In genomic region chr4:76896731-76897521, GRCh38 we compare ENCODE assay signal across 8 cellular contexts. TPM values are rescaled to one million over a fixed set of nuclear protein-coding genes. Genes with fewer than 3 reads are reported as not detected.
DNase-seq lines count a peak whose midpoint lies in the region; ATAC-seq and TF ChIP-seq lines count a peak whose summit lies in the region.

No MANE protein-coding gene starts in this region.

- no peaks in the 10 kb centered on the region for H3K9me3 ChIP-seq in CD8-positive, alpha-beta memory T cell (ENCODE audit: low read length)
- H3K9me3 ChIP-seq in RWPE2 (ENCODE audit: severe bottlenecking) (no peaks in the 10 kb centered on the region), liver (ENCODE audit: control insufficient read depth in 4 of 4, low read length in 3 of 4) (no peaks in the 10 kb centered on the region)

- TF ChIP-seq CTCF in RWPE2 (IDR thresholded peaks at IDR 0.05; ENCODE audit: poor library complexity, severe bottlenecking) = no peak
- TF ChIP-seq CTCF in liver (IDR thresholded peaks at IDR 0.05; ENCODE audit: low read depth, low read length, missing input control) = no peak

- no peak overlapping the region for H3K27ac Mint-ChIP-seq in CD8-positive, alpha-beta memory T cell

- 3% methylated on average over 76 of the region's 76 CpGs for whole genome bisulfite sequencing in liver

- no peaks in the 10 kb centered on the region for H3K4me1 ChIP-seq in CD8-positive, alpha-beta memory T cell (ENCODE audit: insufficient read depth, low read length)
- peaks cover 7% of the 10 kb centered on the region for H3K4me1 ChIP-seq in RWPE2 (ENCODE audit: insufficient read depth, poor library complexity, severe bottlenecking)
- H3K4me1 ChIP-seq in liver (ENCODE audit: control insufficient read depth in 4 of 4, insufficient read depth in 4 of 4, low read length in 3 of 4) = peaks cover 9 to 52% (median 34%) of the 10 kb centered on the region in 4 donors

- ATAC-seq in GM21515 (IDR thresholded peaks at IDR 0.05; ENCODE audit: unreplicated experiment) (peak; percentile 33), RWPE2 (ENCODE audit: low read depth) (peak; percentile 56), HG02571 (IDR thresholded peaks at IDR 0.05; ENCODE audit: unreplicated experiment) (no peak)
- peak; percentile 33 for ATAC-seq in stimulated activated naive CD8-positive, alpha-beta T cell treated with anti-CD3 and anti-CD28 coated beads, Interleukin-15, Interleukin-2, amounts not matched to agents 100 U/mL and 50 U/mL, for 24 hours

- H3K36me3 ChIP-seq in CD8-positive, alpha-beta memory T cell (ENCODE audit: insufficient read depth, low read length) = no peaks in the 10 kb centered on the region
- H3K36me3 ChIP-seq in RWPE2 (ENCODE audit: low read depth) = no peaks in the 10 kb centered on the region
- no peaks in the 10 kb centered on the region for H3K36me3 ChIP-seq in liver (ENCODE audit: control insufficient read depth in 4 of 4, insufficient read depth in 3 of 4, low read depth in 1 of 4, low read length in 3 of 4)

- TF ChIP-seq RAD21 in liver (IDR thresholded peaks at IDR 0.05) = no peak

- no peak overlapping the region for H3K27ac ChIP-seq in CD8-positive, alpha-beta memory T cell (ENCODE audit: low read depth, low read length)
- H3K27ac ChIP-seq in RWPE2 (ENCODE audit: poor library complexity, severe bottlenecking) (no peak overlapping the region), liver (ENCODE audit: low read depth in 1 of 2, low read length in 2 of 2) (peak overlapping the region; percentile 87 to 92)

- H3K4me1 Mint-ChIP-seq in CD8-positive, alpha-beta memory T cell = peaks cover 11 to 13% (median 11%) of the 10 kb centered on the region in 3 donors

- H3K27me3 ChIP-seq in CD8-positive, alpha-beta memory T cell (ENCODE audit: insufficient read depth, low read length, poor library complexity, severe bottlenecking) = peaks cover 26% of the 10 kb centered on the region
- H3K27me3 ChIP-seq in RWPE2 (ENCODE audit: insufficient read depth, poor library complexity, severe bottlenecking) (peaks cover 9% of the 10 kb centered on the region), liver (ENCODE audit: control insufficient read depth in 4 of 4, insufficient read depth in 4 of 4, low read length in 3 of 4) (no peaks in the 10 kb centered on the region)

- peaks cover 20 to 51% of the 10 kb centered on the region in 2 donors for H3K27me3 Mint-ChIP-seq in CD8-positive, alpha-beta memory T cell

- no peaks in the 10 kb centered on the region for H3K9me3 Mint-ChIP-seq in CD8-positive, alpha-beta memory T cell

- POLR2A ChIA-PET in CD8-positive, alpha-beta memory T cell (lab: Charles Lee) = interaction anchor here (0.5 kb wide), 1 partner anchor 178 kb away, joined by 5 read pairs; no protein-coding TSS in a partner anchor

- H3K36me3 Mint-ChIP-seq in CD8-positive, alpha-beta memory T cell = no peaks in the 10 kb centered on the region

- peak overlapping the region; percentile 3 to 62 for H3K9ac ChIP-seq in liver (ENCODE audit: low read depth in 1 of 2, low read length in 2 of 2)

- CTCF ChIA-PET in CD8-positive, alpha-beta memory T cell (lab: Charles Lee) = interaction anchor here (1.0 to 1.5 kb wide), 3 partner anchors 9 to 97 kb away, joined by 3 to 4 read pairs (median 4); no protein-coding TSS in a partner anchor

- no peak overlapping the region for H3K4me3 ChIP-seq in CD8-positive, alpha-beta memory T cell (ENCODE audit: low read length)
- peak overlapping the region; percentile 43 for H3K4me3 ChIP-seq in RWPE2 (ENCODE audit: severe bottlenecking)
- peak overlapping the region; percentile 60 to 86 (median 76) for H3K4me3 ChIP-seq in liver (ENCODE audit: low read depth in 1 of 3, low read length in 3 of 3)

- H3K4me3 Mint-ChIP-seq in CD8-positive, alpha-beta memory T cell = peak overlapping the region in 5 of 7 donors; percentile 42 to 68 (median 55)

- DNase-seq in CD8-positive, alpha-beta memory T cell = peak in 4 of 5 donors; percentile 10 to 52 (median 27)
- DNase-seq in RWPE2 (ENCODE audit: low spot score) (no peak), cerebellum (ENCODE audit: low spot score) (peak; percentile 19), NOMO-1 treated with dmso at 0.1 percent for 144 hours (lab: John Stamatoyannopoulos, UW; ENCODE audit: unreplicated experiment) (no peak)
- peak; percentile 30 for DNase-seq in stimulated activated naive CD8-positive, alpha-beta T cell treated with anti-CD3 and anti-CD28 coated beads, Interleukin-15, Interleukin-2, amounts not matched to agents 100 U/mL and 50 U/mL, for 24 hours

TF ChIP-seq in liver, 16 proteins besides CTCF, POLR2A, EP300 and RAD21:
- TF ChIP-seq TAF1 (conservative IDR thresholded peaks at IDR 0.05) (no peak), GABPA (IDR thresholded peaks at IDR 0.05 in 1 of 2, conservative IDR thresholded peaks at IDR 0.05 in 1 of 2) (no peak), YY1 (IDR thresholded peaks at IDR 0.05) (no peak), HNF4A (conservative IDR thresholded peaks at IDR 0.05) (no peak), JUND (IDR thresholded peaks at IDR 0.05) (no peak), EGR1 (IDR thresholded peaks at IDR 0.05; ENCODE audit: low read depth in 2 of 2) (no peak), NR2F2 (IDR thresholded peaks at IDR 0.05) (no peak), SP1 (IDR thresholded peaks at IDR 0.05) (no peak), ATF3 (IDR thresholded peaks at IDR 0.05) (no peak), FOXA1 (IDR thresholded peaks at IDR 0.05) (no peak), RXRA (IDR thresholded peaks at IDR 0.05) (no peak), HNF4G (IDR thresholded peaks at IDR 0.05) (no peak), MAX (IDR thresholded peaks at IDR 0.05) (no peak), FOXA2 (IDR thresholded peaks at IDR 0.05) (no peak)
- TF ChIP-seq, protein P1, sequence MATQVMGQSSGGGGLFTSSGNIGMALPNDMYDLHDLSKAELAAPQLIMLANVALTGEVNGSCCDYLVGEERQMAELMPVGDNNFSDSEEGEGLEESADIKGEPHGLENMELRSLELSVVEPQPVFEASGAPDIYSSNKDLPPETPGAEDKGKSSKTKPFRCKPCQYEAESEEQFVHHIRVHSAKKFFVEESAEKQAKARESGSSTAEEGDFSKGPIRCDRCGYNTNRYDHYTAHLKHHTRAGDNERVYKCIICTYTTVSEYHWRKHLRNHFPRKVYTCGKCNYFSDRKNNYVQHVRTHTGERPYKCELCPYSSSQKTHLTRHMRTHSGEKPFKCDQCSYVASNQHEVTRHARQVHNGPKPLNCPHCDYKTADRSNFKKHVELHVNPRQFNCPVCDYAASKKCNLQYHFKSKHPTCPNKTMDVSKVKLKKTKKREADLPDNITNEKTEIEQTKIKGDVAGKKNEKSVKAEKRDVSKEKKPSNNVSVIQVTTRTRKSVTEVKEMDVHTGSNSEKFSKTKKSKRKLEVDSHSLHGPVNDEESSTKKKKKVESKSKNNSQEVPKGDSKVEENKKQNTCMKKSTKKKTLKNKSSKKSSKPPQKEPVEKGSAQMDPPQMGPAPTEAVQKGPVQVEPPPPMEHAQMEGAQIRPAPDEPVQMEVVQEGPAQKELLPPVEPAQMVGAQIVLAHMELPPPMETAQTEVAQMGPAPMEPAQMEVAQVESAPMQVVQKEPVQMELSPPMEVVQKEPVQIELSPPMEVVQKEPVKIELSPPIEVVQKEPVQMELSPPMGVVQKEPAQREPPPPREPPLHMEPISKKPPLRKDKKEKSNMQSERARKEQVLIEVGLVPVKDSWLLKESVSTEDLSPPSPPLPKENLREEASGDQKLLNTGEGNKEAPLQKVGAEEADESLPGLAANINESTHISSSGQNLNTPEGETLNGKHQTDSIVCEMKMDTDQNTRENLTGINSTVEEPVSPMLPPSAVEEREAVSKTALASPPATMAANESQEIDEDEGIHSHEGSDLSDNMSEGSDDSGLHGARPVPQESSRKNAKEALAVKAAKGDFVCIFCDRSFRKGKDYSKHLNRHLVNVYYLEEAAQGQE (IDR thresholded peaks at IDR 0.05) = no peak
- TF ChIP-seq, protein P2, sequence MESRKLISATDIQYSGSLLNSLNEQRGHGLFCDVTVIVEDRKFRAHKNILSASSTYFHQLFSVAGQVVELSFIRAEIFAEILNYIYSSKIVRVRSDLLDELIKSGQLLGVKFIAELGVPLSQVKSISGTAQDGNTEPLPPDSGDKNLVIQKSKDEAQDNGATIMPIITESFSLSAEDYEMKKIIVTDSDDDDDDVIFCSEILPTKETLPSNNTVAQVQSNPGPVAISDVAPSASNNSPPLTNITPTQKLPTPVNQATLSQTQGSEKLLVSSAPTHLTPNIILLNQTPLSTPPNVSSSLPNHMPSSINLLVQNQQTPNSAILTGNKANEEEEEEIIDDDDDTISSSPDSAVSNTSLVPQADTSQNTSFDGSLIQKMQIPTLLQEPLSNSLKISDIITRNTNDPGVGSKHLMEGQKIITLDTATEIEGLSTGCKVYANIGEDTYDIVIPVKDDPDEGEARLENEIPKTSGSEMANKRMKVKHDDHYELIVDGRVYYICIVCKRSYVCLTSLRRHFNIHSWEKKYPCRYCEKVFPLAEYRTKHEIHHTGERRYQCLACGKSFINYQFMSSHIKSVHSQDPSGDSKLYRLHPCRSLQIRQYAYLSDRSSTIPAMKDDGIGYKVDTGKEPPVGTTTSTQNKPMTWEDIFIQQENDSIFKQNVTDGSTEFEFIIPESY (IDR thresholded peaks at IDR 0.05) = no peak
TF ChIP-seq in liver: peak in this region for 0.

RNA-seq across cellular contexts. Expression of gene SOWAHB, which starts 1.0 kb away (rescaled TPM):
- total RNA-seq in CD8-positive, alpha-beta memory T cell = not detected
- polyA plus RNA-seq in CD8-positive, alpha-beta memory T cell = not detected
- 2.5 TPM for total RNA-seq in cerebellum
- total RNA-seq in liver = 10 to 100 TPM; 10.0 to 30.5 TPM
- 10 to 100 TPM in 1 of 2 donors, 1 to 10 TPM in 1; 2.5 to 10.2 TPM for polyA plus RNA-seq in liver

RNA-seq across cellular contexts. Expression of gene SEPTIN11, which starts 52.6 kb away (rescaled TPM):
- total RNA-seq in CD8-positive, alpha-beta memory T cell = 10 to 100 TPM; 54.3 to 56.8 TPM
- polyA plus RNA-seq in CD8-positive, alpha-beta memory T cell = 34.8 TPM
- 185 TPM for total RNA-seq in cerebellum
- total RNA-seq in liver = 10 to 100 TPM; 28.5 to 37.4 TPM
- 10 to 100 TPM; 17.2 to 21.6 TPM for polyA plus RNA-seq in liver

Comparison
In these comparisons a context has a peak if more than half of its experiments do, and no peak if none do; other contexts are left out.
1. DNase-seq: peak in CD8-positive, alpha-beta memory T cell (4 of 5), cerebellum (single experiment) and stimulated activated naive CD8-positive, alpha-beta T cell treated with anti-CD3 and anti-CD28 coated beads, Interleukin-15, Interleukin-2, amounts not matched to agents 100 U/mL and 50 U/mL, for 24 hours (single experiment); none in RWPE2 (single experiment) and NOMO-1 treated with dmso at 0.1 percent for 144 hours (single experiment).
2. H3K27ac ChIP-seq: peak in liver (2 of 2); none in CD8-positive, alpha-beta memory T cell (single experiment) and RWPE2 (single experiment).